ENCODE assay signal across 10 cellular contexts in genomic region chr14:103315368-103315911, GRCh38. TPM values are rescaled to one million over a fixed set of nuclear protein-coding genes. Genes with fewer than 3 reads are reported as not detected.
DNase-seq lines count a peak whose midpoint lies in the region; ATAC-seq and TF ChIP-seq lines count a peak whose summit lies in the region.
"Had no signal": no experiment of that assay in that cellular context is flagged by ENCODE, and none has a peak within 500 bp of the region (broad histone marks: within the 10 kb centered on the region; RNA-seq: fewer than 3 reads in every experiment).

No MANE protein-coding gene starts in this region.

- no peaks in the 10 kb centered on the region for H3K79me2 ChIP-seq in neural progenitor cell (ENCODE audit: low read depth)

- TF ChIP-seq CTCF in RWPE1 (conservative IDR thresholded peaks at IDR 0.05; ENCODE audit: low read depth) = no peak
- TF ChIP-seq CTCF in fibroblast of mammary gland (conservative IDR thresholded peaks at IDR 0.05; ENCODE audit: control insufficient read depth, insufficient read depth, low read depth, low read length) = no peak
- TF ChIP-seq CTCF in neural progenitor cell (IDR thresholded peaks at IDR 0.05) = no peak

- H3K36me3 Mint-ChIP-seq in neural progenitor cell = no peaks in the 10 kb centered on the region
- H3K36me3 Mint-ChIP-seq: activated CD8-positive, alpha-beta memory T cell treated with anti-CD3 and anti-CD28 coated beads, Interleukin-2, amount 10 ng/mL, durations not matched to agents 7 days and 5 days had no signal

- peaks cover 7% of the 10 kb centered on the region for H3K4me1 Mint-ChIP-seq in neural progenitor cell

- CTCF ChIA-PET in RWPE1 (lab: Yijun Ruan, JAX) = interaction anchor here (0.8 kb wide), 1 partner anchor 210 kb away, joined by 6 read pairs; no protein-coding TSS in a partner anchor

- no peaks in the 10 kb centered on the region for H3K36me3 ChIP-seq in neural progenitor cell

- no peaks in the 10 kb centered on the region for H4K20me1 ChIP-seq in neural progenitor cell (ENCODE audit: low read depth)

- no peak overlapping the region for H2AFZ ChIP-seq in neural progenitor cell (replicated peaks)

- no peak for ATAC-seq in GM18868 (IDR thresholded peaks at IDR 0.05; ENCODE audit: unreplicated experiment)
- ATAC-seq: activated CD8-positive, alpha-beta memory T cell treated with anti-CD3 and anti-CD28 coated beads, Interleukin-2, amount 10 ng/mL, durations not matched to agents 7 days and 5 days; HCT116 had no signal

- peaks cover 4% of the 10 kb centered on the region for H3K27me3 Mint-ChIP-seq in neural progenitor cell (ENCODE audit: insufficient read depth, low read depth)

- H3K9me3 Mint-ChIP-seq in neural progenitor cell = no peaks in the 10 kb centered on the region

- peak overlapping the region; percentile 75 for H3K27ac ChIP-seq in RWPE1
- H3K27ac ChIP-seq in neural progenitor cell = no peak overlapping the region

- no peaks in the 10 kb centered on the region for H3F3A ChIP-seq in neural progenitor cell (ENCODE audit: low read depth)

- no peak overlapping the region for H3K27ac Mint-ChIP-seq in neural progenitor cell
- H3K27ac Mint-ChIP-seq: activated CD8-positive, alpha-beta memory T cell treated with anti-CD3 and anti-CD28 coated beads, Interleukin-2, amount 10 ng/mL, durations not matched to agents 7 days and 5 days had no signal

- peak; percentile 83 for DNase-seq in AG20443 (ENCODE audit: low spot score)
- no peak for DNase-seq in RWPE1 (ENCODE audit: low spot score)
- peak; percentile 54 for DNase-seq in fibroblast of mammary gland (ENCODE audit: low read depth)
- no peak for DNase-seq in neural progenitor cell (ENCODE audit: low spot score)
- DNase-seq in stimulated activated CD8-positive, alpha-beta memory T cell treated with anti-CD3 and anti-CD28 coated beads, Interleukin-4, amount 100 ng/mL, for 48 hours = no peak
- no peak for DNase-seq in NCI-H2029 treated with DMSO at 0.1 percent for 48 hours (lab: John Stamatoyannopoulos, UW)
- DNase-seq in GM19240 (ENCODE audit: insufficient read length, low spot score) = no peak
- DNase-seq: activated CD8-positive, alpha-beta memory T cell treated with anti-CD3 and anti-CD28 coated beads, Interleukin-2, amount 10 ng/mL, durations not matched to agents 7 days and 5 days had no signal

- no peaks in the 10 kb centered on the region for H3K9me3 ChIP-seq in neural progenitor cell (ENCODE audit: low read depth)

- H3K4me3 Mint-ChIP-seq in neural progenitor cell = peak overlapping the region; percentile 60
- H3K4me3 Mint-ChIP-seq: activated CD8-positive, alpha-beta memory T cell treated with anti-CD3 and anti-CD28 coated beads, Interleukin-2, amount 10 ng/mL, durations not matched to agents 7 days and 5 days had no signal

- H3K4me2 ChIP-seq in neural progenitor cell = no peak overlapping the region

- POLR2A ChIA-PET in RWPE1 (lab: Yijun Ruan, JAX; ENCODE audit: low non-redundant PET) = no interaction called here

- H3K4me3 ChIP-seq in fibroblast of mammary gland (ENCODE audit: control insufficient read depth, low read depth, low read length) (no peak overlapping the region), neural progenitor cell (no peak overlapping the region)

- H3K27me3 ChIP-seq in neural progenitor cell = no peaks in the 10 kb centered on the region

- no peak overlapping the region for H3K9ac ChIP-seq in neural progenitor cell

- peaks cover 5% of the 10 kb centered on the region for H3K4me1 ChIP-seq in neural progenitor cell

RNA-seq across cellular contexts. Expression of gene EIF5, which starts 18.6 kb away (rescaled TPM):
- 216 and 257 TPM in 2 replicates for total RNA-seq in neural progenitor cell (ENCODE audit: low replicate concordance)

Comparison
In these comparisons a context has a peak if more than half of its experiments do, and no peak if none do; other contexts are left out.
1. DNase-seq: peak in AG20443 (single experiment) and fibroblast of mammary gland (single experiment); none in RWPE1 (single experiment), neural progenitor cell (single experiment), stimulated activated CD8-positive, alpha-beta memory T cell treated with anti-CD3 and anti-CD28 coated beads, Interleukin-4, amount 100 ng/mL, for 48 hours (single experiment), NCI-H2029 treated with DMSO at 0.1 percent for 48 hours (single experiment) and GM19240 (single experiment).